ENCODE assay signal across 8 cellular contexts in the genomic region with DNA sequence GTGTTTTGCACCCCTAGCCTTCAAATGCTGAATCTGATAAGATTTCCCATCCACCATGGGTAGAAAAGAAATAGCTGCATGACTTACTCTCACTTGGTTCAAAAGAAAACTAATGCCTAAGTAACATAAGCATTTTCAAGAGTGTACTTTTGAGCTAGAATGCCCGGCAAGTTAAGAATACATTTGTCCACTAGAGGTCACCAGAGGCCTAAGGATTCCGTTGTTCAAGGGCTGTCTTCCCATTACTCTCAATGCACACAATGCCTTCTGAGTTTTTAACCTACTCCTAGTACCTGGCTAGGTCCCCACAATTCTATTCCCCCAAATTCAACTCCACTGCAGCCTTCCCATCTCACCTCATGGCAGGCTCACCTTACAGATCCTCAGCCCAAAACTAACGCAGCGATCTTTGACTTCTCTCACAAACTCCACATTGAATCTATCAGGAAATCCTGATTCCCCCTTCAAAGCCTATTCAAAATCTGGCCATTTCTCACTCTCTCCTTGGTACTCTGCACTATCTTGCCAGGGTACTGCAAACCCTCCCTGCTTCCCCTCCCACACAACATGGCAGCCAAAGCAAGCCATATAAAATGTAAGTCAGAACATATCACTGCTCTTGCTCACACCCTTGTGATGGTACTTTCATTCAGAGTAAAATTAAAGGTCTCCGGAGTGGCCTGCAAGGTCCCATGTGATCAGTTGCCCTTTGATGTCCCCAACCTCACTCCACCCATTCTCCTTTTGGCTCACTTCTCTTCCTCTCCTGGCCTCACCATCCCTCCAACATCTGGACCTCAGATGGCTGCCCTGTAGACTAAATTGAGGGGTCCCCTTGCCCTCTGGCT. TPM values are rescaled to one million over a fixed set of nuclear protein-coding genes. Genes with fewer than 3 reads are reported as not detected.
A peak's percentile ranks its signal among the peaks of the same experiment; 100 is the strongest.
DNase-seq lines count a peak whose midpoint lies in the region; ATAC-seq and TF ChIP-seq lines count a peak whose summit lies in the region.

No MANE protein-coding gene starts in this region.

- H3K27ac Mint-ChIP-seq in endodermal cell = no peak overlapping the region

- H3K27me3 ChIP-seq in endodermal cell (ENCODE audit: control insufficient read depth, insufficient read depth, low read length, poor library complexity, severe bottlenecking) (peaks cover 5% of the 10 kb centered on the region), thoracic aorta (replicated peaks; ENCODE audit: insufficient read depth) (no peaks in the 10 kb centered on the region)

- peaks cover 3% of the 10 kb centered on the region for H3K4me1 ChIP-seq in endodermal cell (ENCODE audit: control insufficient read depth, insufficient read depth, low read length)
- no peaks in the 10 kb centered on the region for H3K4me1 ChIP-seq in thoracic aorta (ENCODE audit: control insufficient read depth in 1 of 2, low read depth in 2 of 2)

- 33 to 55% methylated on average over 3 to 5 of the region's 5 CpGs for WGBS in endodermal cell (ENCODE audit: insufficient coverage in 1 of 2, insufficient read length in 1 of 2), 2 experiments

- ATAC-seq in GM19463 (IDR thresholded peaks at IDR 0.05; ENCODE audit: unreplicated experiment) (peak; percentile 94), HG03469 (IDR thresholded peaks at IDR 0.05; ENCODE audit: unreplicated experiment) (peak; percentile 78), thoracic aorta (ENCODE audit: insufficient number of reproducible peaks, low FRiP score, low read depth) (peak; percentile 88)
- peak; percentile 75 to 77 for ATAC-seq in activated CD4-positive, CD25-positive, alpha-beta regulatory T cell treated with anti-CD3 and anti-CD28 coated beads, Interleukin-2, amount 50 U/mL, for 24 hours

- no peak overlapping the region for H3K27ac ChIP-seq in endodermal cell (ENCODE audit: low read depth, low read length)
- peak overlapping the region in 1 of 2 donors; percentile 23 for H3K27ac ChIP-seq in thoracic aorta

- H3K9me3 ChIP-seq in endodermal cell (ENCODE audit: control insufficient read depth, low read length) = no peaks in the 10 kb centered on the region
- H3K9me3 ChIP-seq in thoracic aorta = no peaks in the 10 kb centered on the region

- no peaks in the 10 kb centered on the region for H3K9me3 Mint-ChIP-seq in endodermal cell

- no peak overlapping the region for H3K4me3 Mint-ChIP-seq in endodermal cell

- no peaks in the 10 kb centered on the region for H3K27me3 Mint-ChIP-seq in endodermal cell (ENCODE audit: insufficient read depth)

- H3K36me3 Mint-ChIP-seq in endodermal cell (ENCODE audit: low read depth) = peaks cover 29% of the 10 kb centered on the region

- no peaks in the 10 kb centered on the region for H3K4me1 Mint-ChIP-seq in endodermal cell

- DNase-seq in D341Med (ENCODE audit: low spot score) (peak; percentile 62), NCI-H460 (ENCODE audit: extremely low read depth, low read depth) (peak; percentile 76), endodermal cell (peak; percentile 80), middle frontal gyrus (ENCODE audit: extremely low spot score, low spot score) (peak; percentile 68), thoracic aorta (ENCODE audit: low spot score) (no peak)

- H3K4me3 ChIP-seq in endodermal cell (ENCODE audit: low read length) = no peak overlapping the region
- H3K4me3 ChIP-seq in thoracic aorta = no peak overlapping the region

- TF ChIP-seq CTCF in endodermal cell (conservative IDR thresholded peaks at IDR 0.05) = peak; percentile 92
- TF ChIP-seq CTCF in thoracic aorta (IDR thresholded peaks at IDR 0.05) = peak; percentile 79

- H3K36me3 ChIP-seq in endodermal cell (ENCODE audit: control insufficient read depth, insufficient read depth, low read length) (peaks cover 47% of the 10 kb centered on the region), thoracic aorta (peaks cover 21% of the 10 kb centered on the region)

- H3K9ac ChIP-seq in endodermal cell (ENCODE audit: extremely low read depth, low read length, poor library complexity, severe bottlenecking) = no peak overlapping the region

RNA-seq across cellular contexts. Expression of gene OXCT1, which starts 13.4 kb away (rescaled TPM):
- 27.2 and 27.9 TPM in 2 replicates for total RNA-seq in NCI-H460 (2014; rRNA removed; shearing (Covaris generic))
- 39.5 and 50.4 TPM in 2 replicates for polyA plus RNA-seq in NCI-H460 (2014; cell fraction: nucleus; rRNA removed)
- 10 to 100 TPM; 24.5 to 25.1 TPM for total RNA-seq in endodermal cell
- polyA plus RNA-seq in endodermal cell (2013, experiment 1 of 2) = 20.5 TPM
- 20.4 TPM for polyA plus RNA-seq in endodermal cell (2013, experiment 2 of 2)
- 10 to 100 TPM; 19.6 to 30.6 TPM for total RNA-seq in thoracic aorta

RNA-seq across cellular contexts. Expression of gene RIMOC1, which starts 47.3 kb away (rescaled TPM):
- 34.6 and 34.8 TPM in 2 replicates for total RNA-seq in NCI-H460 (2014; rRNA removed; shearing (Covaris generic))
- 10.9 TPM in 2 replicates for polyA plus RNA-seq in NCI-H460 (2014; cell fraction: nucleus; rRNA removed)
- total RNA-seq in endodermal cell (10 to 100 TPM; 46.5 to 47.0 TPM), thoracic aorta (10 to 100 TPM; 14.1 to 22.9 TPM)
- polyA plus RNA-seq in endodermal cell (2013, experiment 1 of 2) = 21.2 TPM
- 21.4 TPM for polyA plus RNA-seq in endodermal cell (2013, experiment 2 of 2)
